12 cellular contexts compared by ENCODE assay signal in the genomic region with DNA sequence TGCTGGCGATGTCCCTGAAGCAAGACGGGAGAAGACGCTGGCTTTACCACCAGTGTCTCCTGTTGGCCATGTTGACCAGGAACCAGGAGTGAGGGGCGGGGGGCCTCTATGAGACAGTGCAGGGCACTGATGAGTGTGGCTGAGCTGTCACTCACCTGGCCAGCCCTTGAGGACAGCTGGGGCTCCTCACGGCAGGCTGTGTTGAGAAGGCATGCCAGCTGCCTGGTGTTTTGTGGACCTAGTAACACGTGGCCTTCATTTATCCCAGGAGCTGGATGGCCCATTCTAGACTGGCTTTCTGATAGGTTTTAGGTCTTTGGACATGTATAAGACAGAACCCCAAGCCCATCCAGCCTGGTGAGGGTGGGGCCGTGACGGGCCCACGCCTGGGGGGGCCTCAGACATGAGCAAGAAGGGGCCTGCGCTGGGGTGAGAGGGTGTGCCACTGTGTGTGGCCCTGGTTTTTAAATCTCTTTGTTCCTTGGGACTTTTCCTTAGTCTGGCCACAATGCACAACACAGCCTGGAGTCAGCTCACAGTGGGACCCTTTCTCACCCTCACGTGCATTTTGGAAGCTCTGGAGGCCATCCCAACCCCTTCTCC. TPM values are rescaled to one million over a fixed set of nuclear protein-coding genes. Genes with fewer than 3 reads are reported as not detected.
DNase-seq lines count a peak whose midpoint lies in the region; ATAC-seq and TF ChIP-seq lines count a peak whose summit lies in the region.
"Had no signal": no experiment of that assay in that cellular context is flagged by ENCODE, and none has a peak within 500 bp of the region (broad histone marks: within the 10 kb centered on the region; RNA-seq: fewer than 3 reads in every experiment).

No MANE protein-coding gene starts in this region.

- no peak for ATAC-seq in activated naive CD8-positive, alpha-beta T cell treated with anti-CD3 and anti-CD28 coated beads, Interleukin-2, amount 10 ng/mL, durations not matched to agents 7 days and 5 days (ENCODE audit: low read depth)
- ATAC-seq in GM21825 (IDR thresholded peaks at IDR 0.05; ENCODE audit: unreplicated experiment), result no peak

- TF ChIP-seq POLR2A in GM19193 (IDR thresholded peaks at IDR 0.05; ENCODE audit: extremely low read depth, insufficient read depth, insufficient read length), result peak; percentile 14

- H3K27ac ChIP-seq in 22Rv1, result 0 out of 2 replicates have a peak overlapping the region, but pooled peaks have one; percentile 15
- H3K27ac ChIP-seq: hepatocyte, vagina had no signal

- H3K36me3 Mint-ChIP-seq in activated naive CD8-positive, alpha-beta T cell treated with anti-CD3 and anti-CD28 coated beads, Interleukin-2, amount 10 ng/mL, durations not matched to agents 7 days and 5 days, result peaks cover 5% of the 10 kb centered on the region
- H3K36me3 Mint-ChIP-seq in nephron progenitor cell (ENCODE audit: low read depth), result peaks cover 48% of the 10 kb centered on the region

- POLR2A ChIA-PET in activated naive CD8-positive, alpha-beta T cell treated with anti-CD3 and anti-CD28 coated beads, Interleukin-2, amount 10 ng/mL, durations not matched to agents 7 days and 5 days (lab: Charles Lee), result no interaction called here

- H3K27ac Mint-ChIP-seq in activated naive CD8-positive, alpha-beta T cell treated with anti-CD3 and anti-CD28 coated beads, Interleukin-2, amount 10 ng/mL, durations not matched to agents 7 days and 5 days, result peak overlapping the region; percentile 26
- peak overlapping the region; percentile 89 for H3K27ac Mint-ChIP-seq in nephron progenitor cell

- no peak overlapping the region for H3K4me3 Mint-ChIP-seq in activated naive CD8-positive, alpha-beta T cell treated with anti-CD3 and anti-CD28 coated beads, Interleukin-2, amount 10 ng/mL, durations not matched to agents 7 days and 5 days
- no peak overlapping the region for H3K4me3 Mint-ChIP-seq in nephron progenitor cell

- TF ChIP-seq CTCF in 22Rv1 (IDR thresholded peaks at IDR 0.05) (no peak), nephron progenitor cell (IDR thresholded peaks at IDR 0.05) (no peak)

- no peak for DNase-seq in activated naive CD8-positive, alpha-beta T cell treated with anti-CD3 and anti-CD28 coated beads, Interleukin-2, amount 10 ng/mL, durations not matched to agents 7 days and 5 days
- DNase-seq in nephron progenitor cell, result no peak
- no peak for DNase-seq in stimulated activated CD4-positive, alpha-beta T cell treated with anti-CD3 and anti-CD28 coated beads, Interleukin-4, amount 100 ng/mL, for 24 hours
- DNase-seq in cortex of kidney (lab: John Stamatoyannopoulos, UW), result no peak
- no peak for DNase-seq in activated gamma-delta T cell (lab: John Stamatoyannopoulos, UW)
- DNase-seq: Calu3, NCI-H1436 had no signal

- H3K4me1 Mint-ChIP-seq in activated naive CD8-positive, alpha-beta T cell treated with anti-CD3 and anti-CD28 coated beads, Interleukin-2, amount 10 ng/mL, durations not matched to agents 7 days and 5 days, result peaks cover 4% of the 10 kb centered on the region
- peaks cover 23% of the 10 kb centered on the region for H3K4me1 Mint-ChIP-seq in nephron progenitor cell

- no peaks in the 10 kb centered on the region for H3K27me3 Mint-ChIP-seq in activated naive CD8-positive, alpha-beta T cell treated with anti-CD3 and anti-CD28 coated beads, Interleukin-2, amount 10 ng/mL, durations not matched to agents 7 days and 5 days
- H3K27me3 Mint-ChIP-seq in nephron progenitor cell (ENCODE audit: low read depth, poor library complexity), result no peaks in the 10 kb centered on the region

- no peaks in the 10 kb centered on the region for H3K9me3 Mint-ChIP-seq in activated naive CD8-positive, alpha-beta T cell treated with anti-CD3 and anti-CD28 coated beads, Interleukin-2, amount 10 ng/mL, durations not matched to agents 7 days and 5 days
- no peaks in the 10 kb centered on the region for H3K9me3 Mint-ChIP-seq in nephron progenitor cell

RNA-seq across cellular contexts. Expression of a gene that starts 10.5 kb away (rescaled TPM):
- 10 to 100 TPM; 32.2 to 33.1 TPM for total RNA-seq in activated naive CD8-positive, alpha-beta T cell treated with anti-CD3 and anti-CD28 coated beads, Interleukin-2, amount 10 ng/mL, durations not matched to agents 7 days and 5 days

RNA-seq across cellular contexts. Expression of a gene that starts 25.6 kb away (rescaled TPM):
- total RNA-seq in activated naive CD8-positive, alpha-beta T cell treated with anti-CD3 and anti-CD28 coated beads, Interleukin-2, amount 10 ng/mL, durations not matched to agents 7 days and 5 days, result 10 to 100 TPM; 61.5 to 62.2 TPM
